In genomic region chr5:10016559-10016958, GRCh38 we compare ENCODE assay signal across 8 cellular contexts.
A peak's percentile ranks its signal among the peaks of the same experiment; 100 is the strongest.
DNase-seq lines count a peak whose midpoint lies in the region; ATAC-seq, FAIRE-seq and TF ChIP-seq lines count a peak whose summit lies in the region.
"Not testable (repeated sequence)": the region's sequence is repeated elsewhere in the genome, so short reads cannot be mapped to it uniquely, and the experiment has no call there.

No MANE protein-coding gene starts in this region.

- TF ChIP-seq POLR2A in HepG2 (IDR thresholded peaks at IDR 0.05; ENCODE audit: insufficient read depth in 1 of 2, low read depth in 2 of 2, low read length in 2 of 2), result not testable (repeated sequence)

- DNase-seq in DMS153 (lab: John Stamatoyannopoulos, UW) (peak; percentile 75), NCI-H460 (ENCODE audit: extremely low read depth, low read depth) (peak; percentile 18), RPMI7951 (ENCODE audit: low read depth) (peak; percentile 55), astrocyte of the hippocampus (ENCODE audit: low read depth, low spot score) (peak; percentile 17), epithelial cell of esophagus (ENCODE audit: low read depth) (peak; percentile 87), HepG2 (ENCODE audit: low spot score) (peak; percentile 11)
- not testable (repeated sequence) for DNase-seq in HFFc6; urothelium cell line (ENCODE audit: low spot score)

- not testable (repeated sequence) for H3K4me3 Mint-ChIP-seq in HFFc6

- not testable (repeated sequence) for H3K4me3 ChIP-seq in epithelial cell of esophagus (ENCODE audit: low read length); HepG2 (replicated peaks in 1 of 3; ENCODE audit: insufficient read depth in 1 of 3, low read depth in 2 of 3, low read length in 3 of 3)

- ATAC-seq in HepG2, result not testable (repeated sequence)

- H3K4me1 ChIP-seq in HepG2 (ENCODE audit: insufficient read depth, low read length), result not testable (repeated sequence)

- not testable (repeated sequence) for H3K27me3 ChIP-seq in HepG2 (ENCODE audit: control insufficient read depth in 1 of 2, insufficient read depth in 2 of 2, low read length in 2 of 2)

- H2AFZ ChIP-seq in HepG2 (ENCODE audit: low read length), result not testable (repeated sequence)

- H3K4me2 ChIP-seq in HepG2 (ENCODE audit: low read depth, low read length), result peak overlapping the region; percentile 23; the same call in 1 of the 2 replicates

- not testable (repeated sequence) for TF ChIP-seq CTCF in HFFc6 (IDR thresholded peaks at IDR 0.05); epithelial cell of esophagus (IDR thresholded peaks at IDR 0.05; ENCODE audit: insufficient read depth, low read depth, low read length, missing control alignments); HepG2 (CRISPR knock-in tag; IDR thresholded peaks at IDR 0.05)

- 4% methylated on average over 3 of the region's 8 CpGs for WGBS in HepG2 (ENCODE audit: low lambda C conversion rate)

- not testable (repeated sequence) for BruUV-seq in HepG2 (replicated peaks; lab: Mats Ljungman, UMichigan)

- peaks cover 24% of the 10 kb centered on the region for H3K36me3 Mint-ChIP-seq in HFFc6 (ENCODE audit: low read depth)

- CTCF ChIA-PET in HepG2 (lab: Yijun Ruan, JAX; ENCODE audit: low intra/inter-chr PET ratio, low total read pairs), result not testable (repeated sequence)

- H3K4me1 Mint-ChIP-seq in HFFc6 (ENCODE audit: low read depth), result peaks cover 39% of the 10 kb centered on the region

- POLR2A ChIA-PET in HepG2 (lab: Yijun Ruan, JAX), result not testable (repeated sequence)

- in situ Hi-C loops in HepG2 (cut with HindIII; ENCODE audit: extremely low pct_ligation_motif_present, low pct_unique_long_range_greater_than_20kb), result not testable (repeated sequence)

- not testable (repeated sequence) for H3K9me3 Mint-ChIP-seq in HFFc6

- peak overlapping the region; percentile 88; the same call in 1 of the 2 replicates for H3K27ac Mint-ChIP-seq in HFFc6

- not testable (repeated sequence) for H3K9ac ChIP-seq in HepG2 (ENCODE audit: insufficient read depth, low read depth, low read length)

- intact Hi-C loops in HepG2 (cut with micrococcal nuclease; ENCODE audit: unreplicated experiment), result not testable (repeated sequence)

- not testable (repeated sequence) for H3K36me3 ChIP-seq in HepG2 (replicated peaks in 1 of 2; ENCODE audit: control insufficient read depth in 1 of 2, insufficient read depth in 2 of 2, low read length in 2 of 2)

- not testable (repeated sequence) for TF ChIP-seq EP300 in HepG2 (IDR thresholded peaks at IDR 0.05; ENCODE audit: low read depth in 2 of 2, low read length in 2 of 2); HepG2 (CRISPR knock-in tag; IDR thresholded peaks at IDR 0.05; ENCODE audit: borderline replicate concordance)

- not testable (repeated sequence) for TF ChIP-seq RAD21 in HepG2 (CRISPR knock-in tag; IDR thresholded peaks at IDR 0.05)

- not testable (repeated sequence) for H3K27me3 Mint-ChIP-seq in HFFc6 (ENCODE audit: insufficient read depth)

- H4K20me1 ChIP-seq in HepG2 (ENCODE audit: insufficient read depth, low read length), result not testable (repeated sequence)

- not testable (repeated sequence) for H3K79me2 ChIP-seq in HepG2 (ENCODE audit: insufficient read depth, low read length)

- H3K27ac ChIP-seq in HepG2 (ENCODE audit: extremely low read length, insufficient read depth, low read length), result not testable (repeated sequence)

- not testable (repeated sequence) for FAIRE-seq in HepG2 (lab: Jason Lieb, UNC)
- peak; percentile 17 for FAIRE-seq in urothelium cell line (lab: Jason Lieb, UNC)

- not testable (repeated sequence) for H3K9me3 ChIP-seq in HepG2 (ENCODE audit: low read length)

TF ChIP-seq in HepG2, 621 proteins besides CTCF, POLR2A, EP300 and RAD21:
- TF ChIP-seq FOXA3 (CRISPR knock-in tag; IDR thresholded peaks at IDR 0.05), result peak; percentile 32; the same call in 1 of the 2 replicates
- TF ChIP-seq FOXA1 (IDR thresholded peaks at IDR 0.05), result not testable (repeated sequence)
- 0 out of 2 replicates have a peak, but pooled peaks have one; percentile 63 for TF ChIP-seq FOXA1 (CRISPR knock-in tag; IDR thresholded peaks at IDR 0.05)
- TF ChIP-seq ARID5B (CRISPR knock-in tag; IDR thresholded peaks at IDR 0.05), result 0 out of 2 replicates have a peak, but pooled peaks have one; percentile 13
- peak; percentile 79; the same call in 1 of the 2 replicates for TF ChIP-seq ZNF281 (CRISPR knock-in tag; IDR thresholded peaks at IDR 0.05; ENCODE audit: borderline replicate concordance)
- TF ChIP-seq CBX5 (CRISPR knock-in tag; IDR thresholded peaks at IDR 0.05; ENCODE audit: borderline replicate concordance), result 0 out of 2 replicates have a peak, but pooled peaks have one; percentile 41
- TF ChIP-seq ZNF331 (CRISPR knock-in tag; IDR thresholded peaks at IDR 0.05), result peak; percentile 65
- 0 out of 2 replicates have a peak, but pooled peaks have one; percentile 18 for TF ChIP-seq FOSL2 (CRISPR knock-in tag; IDR thresholded peaks at IDR 0.05)
